ENCODE assay signal across 10 cellular contexts in the genomic region with DNA sequence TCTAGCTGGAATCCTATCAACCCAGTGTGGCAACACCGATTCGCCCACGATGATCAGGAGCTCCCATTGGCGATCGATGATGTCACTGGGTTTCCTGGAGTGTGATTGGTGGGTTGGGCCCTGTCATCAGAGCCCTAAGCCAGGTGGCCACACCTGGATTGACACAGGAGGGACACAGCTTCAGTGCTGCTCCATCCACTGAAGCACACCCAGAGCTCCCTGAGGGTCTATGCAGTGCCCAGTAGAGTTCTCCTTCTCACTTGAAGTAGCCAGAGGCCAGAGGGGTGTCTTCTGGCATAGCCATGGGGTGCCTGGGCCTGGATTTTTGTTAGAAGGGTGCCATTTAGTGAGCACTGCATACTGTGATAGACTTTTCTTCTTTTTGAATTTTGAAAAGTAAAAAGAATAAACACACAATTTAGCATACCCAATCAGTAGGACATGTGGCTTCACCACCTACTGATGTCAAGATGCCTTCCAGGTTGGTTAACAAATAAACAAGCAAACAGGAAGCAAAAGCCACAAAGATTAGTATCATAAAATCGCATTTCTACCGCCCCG.
A peak's percentile ranks its signal among the peaks of the same experiment; 100 is the strongest.
DNase-seq lines count a peak whose midpoint lies in the region; ATAC-seq and TF ChIP-seq lines count a peak whose summit lies in the region.
"Had no signal": no experiment of that assay in that cellular context is flagged by ENCODE, and none has a peak within 500 bp of the region (broad histone marks: within the 10 kb centered on the region; RNA-seq: fewer than 3 reads in every experiment).

No MANE protein-coding gene starts in this region.

- BruUV-seq in HCT116 (replicated peaks; lab: Mats Ljungman, UMichigan): TSS peak; percentile 52

- no peak overlapping the region for H3K4me3 ChIP-seq in CD4-positive, CD25-positive, alpha-beta regulatory T cell (ENCODE audit: low read depth, low read length)
- no peak overlapping the region for H3K4me3 ChIP-seq in HCT116 (replicated peaks in 1 of 2; ENCODE audit: low read depth in 1 of 2, low read length in 2 of 2)
- no peak overlapping the region for H3K4me3 ChIP-seq in mesendoderm (ENCODE audit: low read length)
- H3K4me3 ChIP-seq: adrenal gland had no signal

- CTCF ChIA-PET in HCT116 (lab: Charles Lee): interaction anchor here (1.0 kb wide), 1 partner anchor 317 kb away, joined by 3 read pairs; no protein-coding TSS in a partner anchor

- no peaks in the 10 kb centered on the region; the same call in 1 of the 2 replicates for H4K20me1 ChIP-seq in HCT116 (ENCODE audit: insufficient read depth)

- H2AFZ ChIP-seq in HCT116 (ENCODE audit: low read depth, low read length, poor library complexity, severe bottlenecking): no peak overlapping the region

- no peak overlapping the region for H3K56ac ChIP-seq in mesendoderm (ENCODE audit: low read length)

- no peak overlapping the region for H2BK120ac ChIP-seq in mesendoderm (ENCODE audit: low read depth, low read length)

- TF ChIP-seq RAD21 in HCT116 (IDR thresholded peaks at IDR 0.05; ENCODE audit: low read depth): no peak

- H3K18ac ChIP-seq in mesendoderm (ENCODE audit: low read length): no peak overlapping the region

- H3K9me3 Mint-ChIP-seq in CD4-positive, CD25-positive, alpha-beta regulatory T cell: no peaks in the 10 kb centered on the region
- no peaks in the 10 kb centered on the region for H3K9me3 Mint-ChIP-seq in activated T-helper 17 cell treated with anti-CD3 and anti-CD28 coated beads, Interleukin-2, amount 50 U/mL, for 72 hours

- TF ChIP-seq POLR2A in HCT116 (IDR thresholded peaks at IDR 0.05; ENCODE audit: borderline replicate concordance, extremely low read depth, insufficient read depth, insufficient read length): no peak

- peak overlapping the region; percentile 18 to 91 (median 64) for H3K27ac Mint-ChIP-seq in CD4-positive, CD25-positive, alpha-beta regulatory T cell
- peak overlapping the region; percentile 90 for H3K27ac Mint-ChIP-seq in activated T-helper 17 cell treated with anti-CD3 and anti-CD28 coated beads, Interleukin-2, amount 50 U/mL, for 72 hours

- no peak for TF ChIP-seq CTCF in HCT116 (IDR thresholded peaks at IDR 0.05 in 2 of 3, conservative IDR thresholded peaks at IDR 0.05 in 1 of 3; ENCODE audit: borderline replicate concordance in 1 of 3, insufficient read depth in 1 of 3, low read depth in 2 of 3, low read length in 2 of 3)

- H3K36me3 Mint-ChIP-seq in CD4-positive, CD25-positive, alpha-beta regulatory T cell: peaks cover 8% of the 10 kb centered on the region
- no peaks in the 10 kb centered on the region for H3K36me3 Mint-ChIP-seq in activated T-helper 17 cell treated with anti-CD3 and anti-CD28 coated beads, Interleukin-2, amount 50 U/mL, for 72 hours (ENCODE audit: low read depth)

- peaks cover 27% of the 10 kb centered on the region for H3K4me1 ChIP-seq in CD4-positive, CD25-positive, alpha-beta regulatory T cell (ENCODE audit: control insufficient read depth, insufficient read depth, low read length, poor library complexity, severe bottlenecking)
- peaks cover 63 to 83% of the 10 kb centered on the region in 2 experiments for H3K4me1 ChIP-seq in HCT116 (ENCODE audit: control insufficient read depth in 1 of 2, insufficient read depth in 2 of 2, low read length in 2 of 2)
- no peaks in the 10 kb centered on the region for H3K4me1 ChIP-seq in mesendoderm (ENCODE audit: control insufficient read depth, low read depth, low read length)

- peak overlapping the region; percentile 20; the same call in 1 of the 2 replicates for H3K4me2 ChIP-seq in HCT116 (ENCODE audit: low read length)
- H3K4me2 ChIP-seq in mesendoderm (ENCODE audit: low read length): no peak overlapping the region

- no peak overlapping the region for H2BK5ac ChIP-seq in mesendoderm (ENCODE audit: low read length)

- H3K27me3 ChIP-seq in CD4-positive, CD25-positive, alpha-beta regulatory T cell (ENCODE audit: control insufficient read depth, insufficient read depth, low read length): no peaks in the 10 kb centered on the region
- H3K27me3 ChIP-seq in HCT116 (ENCODE audit: insufficient read depth, low read length) (no peaks in the 10 kb centered on the region), mesendoderm (ENCODE audit: insufficient read depth, low read length, poor library complexity) (no peaks in the 10 kb centered on the region)
- H3K27me3 ChIP-seq: adrenal gland had no signal

- no peak overlapping the region for H3K27ac ChIP-seq in CD4-positive, CD25-positive, alpha-beta regulatory T cell (ENCODE audit: insufficient read depth, low read length, poor library complexity, severe bottlenecking)
- 0 out of 2 replicates have a peak overlapping the region, but pooled peaks have one; percentile 12 for H3K27ac ChIP-seq in HCT116 (ENCODE audit: low read depth, low read length)
- no peak overlapping the region for H3K27ac ChIP-seq in mesendoderm (ENCODE audit: low read depth, low read length)
- H3K27ac ChIP-seq: VCaP had no signal

- H2BK15ac ChIP-seq in mesendoderm (replicated peaks; ENCODE audit: low read depth): no peak overlapping the region

- RAD21 ChIA-PET in HCT116 (lab: Charles Lee; ENCODE audit: low non-redundant PET in 1 of 2, low total read pairs in 2 of 2, uncharacterized antibody in 2 of 2, unreplicated experiment in 2 of 2): no interaction called here

- no peaks in the 10 kb centered on the region for H3K36me3 ChIP-seq in CD4-positive, CD25-positive, alpha-beta regulatory T cell (ENCODE audit: control insufficient read depth, insufficient read depth, low read length)
- H3K36me3 ChIP-seq in HCT116 (ENCODE audit: control insufficient read depth in 1 of 2, insufficient read depth in 2 of 2, low read length in 2 of 2) (no peaks in the 10 kb centered on the region; a peak in 1 of 4 replicates), mesendoderm (ENCODE audit: control insufficient read depth, insufficient read depth, low read length) (no peaks in the 10 kb centered on the region)
- H3K36me3 ChIP-seq: adrenal gland had no signal

- no peaks in the 10 kb centered on the region for H3K27me3 Mint-ChIP-seq in CD4-positive, CD25-positive, alpha-beta regulatory T cell
- H3K27me3 Mint-ChIP-seq in activated T-helper 17 cell treated with anti-CD3 and anti-CD28 coated beads, Interleukin-2, amount 50 U/mL, for 72 hours: no peaks in the 10 kb centered on the region

- H3K79me2 ChIP-seq in HCT116 (ENCODE audit: insufficient read depth, low read length) (peaks cover 94% of the 10 kb centered on the region), mesendoderm (ENCODE audit: control insufficient read depth, insufficient read depth, low read length) (peaks cover 16% of the 10 kb centered on the region)

- H2AK5ac ChIP-seq in mesendoderm (ENCODE audit: low read length): no peak overlapping the region

- H3K23ac ChIP-seq in mesendoderm (ENCODE audit: low read length): no peak overlapping the region

- no peak overlapping the region for H4K5ac ChIP-seq in mesendoderm (ENCODE audit: low read length)

- POLR2A ChIA-PET in HCT116 (lab: Charles Lee): interaction anchor here (1.0 kb wide), 1 partner anchor 126 kb away, joined by 3 read pairs; no protein-coding TSS in a partner anchor

- H3K9me3 ChIP-seq in CD4-positive, CD25-positive, alpha-beta regulatory T cell (ENCODE audit: control insufficient read depth in 2 of 2, low read length in 2 of 2): no peaks in the 10 kb centered on the region
- no peaks in the 10 kb centered on the region for H3K9me3 ChIP-seq in HCT116 (ENCODE audit: control insufficient read depth in 1 of 2, insufficient read depth in 1 of 2, low read depth in 1 of 2, low read length in 2 of 2)
- H3K9me3 ChIP-seq: adrenal gland had no signal

- peak; percentile 7 to 56 (median 23) for DNase-seq in CD4-positive, CD25-positive, alpha-beta regulatory T cell
- DNase-seq in HCT116 (ENCODE audit: low read depth, low spot score) (peak; percentile 85), mesendoderm (peak; percentile 81), NCI-H187 (lab: John Stamatoyannopoulos, UW) (no peak), NCI-H1694 (lab: John Stamatoyannopoulos, UW) (no peak), hepatic stellate cell (ENCODE audit: low spot score) (no peak)
- DNase-seq: adrenal gland had no signal

- no CpG with 5 or more reads among the region's 8 CpGs for WGBS in mesendoderm (ENCODE audit: extremely low coverage, insufficient coverage, low lambda C conversion rate)

- H3K4me1 Mint-ChIP-seq in CD4-positive, CD25-positive, alpha-beta regulatory T cell: peaks cover 23 to 39% (median 33%) of the 10 kb centered on the region in 4 donors
- peaks cover 30% of the 10 kb centered on the region for H3K4me1 Mint-ChIP-seq in activated T-helper 17 cell treated with anti-CD3 and anti-CD28 coated beads, Interleukin-2, amount 50 U/mL, for 72 hours

- H3K4me3 Mint-ChIP-seq in CD4-positive, CD25-positive, alpha-beta regulatory T cell: peak overlapping the region in 3 of 4 donors; percentile 31 to 77 (median 70)
- no peak overlapping the region for H3K4me3 Mint-ChIP-seq in activated T-helper 17 cell treated with anti-CD3 and anti-CD28 coated beads, Interleukin-2, amount 50 U/mL, for 72 hours

- ATAC-seq in CD4-positive, CD25-positive, alpha-beta regulatory T cell (ENCODE audit: low read depth in 2 of 2): peak in 1 of 2 donors; percentile 44
- ATAC-seq in HCT116: peak; percentile 71
- ATAC-seq in activated T-helper 17 cell treated with anti-CD3 and anti-CD28 coated beads, Interleukin-2, amount 50 U/mL, for 72 hours (replicated peaks): no peak
- no peak for ATAC-seq in GM21423 (IDR thresholded peaks at IDR 0.05; ENCODE audit: unreplicated experiment)

- intact Hi-C loops in HCT116 (cut with micrococcal nuclease): no loop called here

- no peak overlapping the region for H4K8ac ChIP-seq in mesendoderm (ENCODE audit: low read depth, low read length)

- no peaks in the 10 kb centered on the region for H3K9me2 ChIP-seq in HCT116 (ENCODE audit: insufficient read depth)

- no peak overlapping the region for H3K4ac ChIP-seq in mesendoderm (ENCODE audit: low read depth, low read length)

- peak overlapping the region; percentile 62 for H3K9ac ChIP-seq in HCT116 (ENCODE audit: low read length)
- no peak overlapping the region for H3K9ac ChIP-seq in mesendoderm (ENCODE audit: low read length)

- H3K79me1 ChIP-seq in mesendoderm (ENCODE audit: low read length): peaks cover 33% of the 10 kb centered on the region

TF ChIP-seq in HCT116, 20 proteins besides CTCF, POLR2A, EP300 and RAD21:
- TF ChIP-seq TCF7L2 (IDR thresholded peaks at IDR 0.05; ENCODE audit: borderline replicate concordance, extremely low read depth, insufficient read depth, insufficient read length): no peak
- peak; percentile 42; the same call in 1 of the 2 replicates for TF ChIP-seq SP1 (IDR thresholded peaks at IDR 0.05; ENCODE audit: low read depth)

Comparison
In these comparisons a context has a peak if more than half of its experiments do, and no peak if none do; other contexts are left out.
1. DNase-seq: peak in CD4-positive, CD25-positive, alpha-beta regulatory T cell (3 of 3), HCT116 (single experiment) and mesendoderm (single experiment); none in NCI-H187 (0 of 2), NCI-H1694 (single experiment) and hepatic stellate cell (single experiment).